ENCODE assay signal across 23 cellular contexts in the genomic region with DNA sequence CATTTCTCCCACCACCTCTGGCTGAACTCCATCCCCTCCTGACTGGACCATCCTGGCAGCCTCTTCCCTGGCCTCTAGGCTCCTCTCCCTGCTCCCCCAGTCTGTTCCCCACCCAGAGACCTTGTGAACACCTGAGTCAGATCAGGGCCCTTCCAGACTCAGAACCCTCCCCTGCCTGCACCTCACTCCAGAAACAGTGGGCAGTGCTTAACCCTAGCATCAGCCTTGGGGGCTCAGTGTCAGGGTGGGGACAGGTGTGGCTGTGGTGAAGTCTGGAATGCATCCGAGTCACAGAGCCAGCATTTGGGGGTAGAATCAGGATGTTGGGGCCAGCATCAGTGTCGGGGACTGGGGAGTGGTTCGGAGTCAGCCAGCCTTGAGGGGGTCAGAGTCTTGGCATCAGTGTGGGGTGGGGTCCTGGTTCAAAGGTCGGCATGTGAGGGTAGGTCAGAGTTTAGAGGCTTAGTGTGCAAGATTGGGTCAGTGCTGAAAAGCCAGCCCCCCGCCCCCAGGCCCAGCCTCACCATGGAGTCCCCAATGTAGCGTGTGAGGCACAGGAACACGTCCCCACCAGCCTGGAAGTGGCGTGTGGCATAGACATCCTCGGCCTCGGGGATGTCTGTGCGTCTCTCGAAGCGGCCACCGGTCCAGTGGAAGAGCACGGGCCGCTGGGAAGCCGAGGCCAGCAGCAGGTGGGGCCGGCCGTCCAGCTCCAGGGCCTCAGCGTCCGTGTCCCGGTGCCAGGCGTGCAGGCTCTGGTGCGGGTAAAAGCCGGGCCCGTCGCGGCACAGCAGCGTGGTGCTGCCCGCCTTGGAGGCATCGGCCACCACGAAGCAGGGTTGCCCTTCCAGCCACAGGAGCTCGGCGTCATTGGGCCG. TPM values are rescaled to one million over a fixed set of nuclear protein-coding genes. Genes with fewer than 3 reads are reported as not detected.
DNase-seq lines count a peak whose midpoint lies in the region; ATAC-seq, FAIRE-seq and TF ChIP-seq lines count a peak whose summit lies in the region.
"Had no signal": no experiment of that assay in that cellular context is flagged by ENCODE, and none has a peak within 500 bp of the region (broad histone marks: within the 10 kb centered on the region; RNA-seq: fewer than 3 reads in every experiment).

No MANE protein-coding gene starts in this region.

- H3K36me3 ChIP-seq in Caco-2 (ENCODE audit: control insufficient read depth, insufficient read depth, low read length) (0 out of 2 replicates have a peak, but pooled peaks cover 2% of the 10 kb centered on the region), keratinocyte (ENCODE audit: control insufficient read depth in 2 of 2, extremely low read depth in 1 of 2, insufficient read depth in 2 of 2, low read length in 2 of 2) (peaks cover 5 to 7% of the 10 kb centered on the region in 2 experiments)
- H3K36me3 ChIP-seq: adrenal gland, MG63 had no signal

- intact Hi-C loops in Caco-2 (cut with micrococcal nuclease; ENCODE audit: unreplicated experiment) = no loop called here

- H3K4me2 ChIP-seq in keratinocyte (ENCODE audit: control insufficient read depth, extremely low read depth, insufficient read depth, low read depth, low read length) = peak overlapping the region; percentile 6

- peaks cover 17% of the 10 kb centered on the region for H3K4me1 ChIP-seq in Caco-2
- H3K4me1 ChIP-seq in keratinocyte (ENCODE audit: control insufficient read depth, extremely low read depth, insufficient read depth, low read length) = peaks cover 57% of the 10 kb centered on the region

- POLR2A ChIA-PET in Caco-2 (lab: Charles Lee) (no interaction called here), WTC11 (lab: Charles Lee) (no interaction called here)

- DNase-seq in Caco-2 (no peak), WTC11 (ENCODE audit: low spot score) (no peak), keratinocyte (ENCODE audit: low read depth, low spot score) (no peak), NCI-H2107 treated with DMSO at 0.1 percent for 48 hours (lab: John Stamatoyannopoulos, UW; ENCODE audit: unreplicated experiment) (no peak), RPMI8226 (no peak)
- DNase-seq: activated CD4-positive, CD25-positive, alpha-beta regulatory T cell treated with anti-CD3 and anti-CD28 coated beads, Interleukin-2, amount 50 U/mL, for 72 hours; adrenal gland; DMS53; MG63; NCI-H2081; NCI-H82; T-helper 1 cell; upper lobe of right lung had no signal

- H3K27me3 ChIP-seq in Caco-2 (replicated peaks; ENCODE audit: control insufficient read depth, insufficient read depth, low read length) = no peaks in the 10 kb centered on the region
- H3K27me3 ChIP-seq in keratinocyte (ENCODE audit: control insufficient read depth, extremely low read depth, insufficient read depth, low read length) = no peaks in the 10 kb centered on the region
- H3K27me3 ChIP-seq: adrenal gland, MG63, upper lobe of right lung had no signal

- H3K9ac ChIP-seq in keratinocyte (ENCODE audit: control insufficient read depth, extremely low read depth, insufficient read depth, low read length) = no peak overlapping the region

- H3K27ac ChIP-seq in keratinocyte (ENCODE audit: control insufficient read depth, insufficient read depth, low read length) = no peak overlapping the region
- H3K27ac ChIP-seq: upper lobe of right lung had no signal

- H2AFZ ChIP-seq in keratinocyte (ENCODE audit: control insufficient read depth, low read length) = no peak overlapping the region

- no peak for FAIRE-seq in keratinocyte (lab: Jason Lieb, UNC)
- FAIRE-seq: colon, HTR-8/SVneo had no signal

- H3K9me3 ChIP-seq in Caco-2 (no peaks in the 10 kb centered on the region), keratinocyte (ENCODE audit: control insufficient read depth, low read depth, low read length) (no peaks in the 10 kb centered on the region)
- H3K9me3 ChIP-seq: adrenal gland, MG63, upper lobe of right lung had no signal

- no TSS peak for BruUV-seq in Caco-2 (replicated peaks; lab: Mats Ljungman, UMichigan)

- peaks cover 4% of the 10 kb centered on the region for H3K79me2 ChIP-seq in keratinocyte (ENCODE audit: control insufficient read depth, insufficient read depth, low read length)

- ATAC-seq in WTC11 (no peak), GM21737 (IDR thresholded peaks at IDR 0.05; ENCODE audit: unreplicated experiment) (no peak), GM21423 (IDR thresholded peaks at IDR 0.05; ENCODE audit: unreplicated experiment) (no peak)
- no peak for ATAC-seq in stimulated activated memory B cell treated with anti-CD40 and anti-IgM and Interleukin-4, amounts not matched to agents 10 μg/mL and 1 μg/mL and 100 μg/mL, for 72 hours
- ATAC-seq: upper lobe of right lung had no signal

- no peaks in the 10 kb centered on the region for H3K9me3 Mint-ChIP-seq in Caco-2 (ENCODE audit: unreplicated experiment)
- H3K9me3 Mint-ChIP-seq in WTC11 = no peaks in the 10 kb centered on the region
- H3K9me3 Mint-ChIP-seq in stimulated activated memory B cell treated with anti-CD40 and anti-IgM and Interleukin-4, amounts not matched to agents 10 μg/mL and 1 μg/mL and 100 μg/mL, for 72 hours = no peaks in the 10 kb centered on the region

- H3K4me1 Mint-ChIP-seq in Caco-2 (ENCODE audit: low read depth, unreplicated experiment) (peaks cover 16% of the 10 kb centered on the region), WTC11 (peaks cover 27% of the 10 kb centered on the region)
- H3K4me1 Mint-ChIP-seq in stimulated activated memory B cell treated with anti-CD40 and anti-IgM and Interleukin-4, amounts not matched to agents 10 μg/mL and 1 μg/mL and 100 μg/mL, for 72 hours = peaks cover 34% of the 10 kb centered on the region

- H3K27ac Mint-ChIP-seq in Caco-2 (ENCODE audit: unreplicated experiment) = peak overlapping the region; percentile 62
- peak overlapping the region; percentile 66 for H3K27ac Mint-ChIP-seq in WTC11
- peak overlapping the region; percentile 38 for H3K27ac Mint-ChIP-seq in stimulated activated memory B cell treated with anti-CD40 and anti-IgM and Interleukin-4, amounts not matched to agents 10 μg/mL and 1 μg/mL and 100 μg/mL, for 72 hours
- H3K27ac Mint-ChIP-seq: progenitor cell of endocrine pancreas had no signal

- H4K20me1 ChIP-seq in keratinocyte (ENCODE audit: control insufficient read depth, extremely low read depth, insufficient read depth, low read length) = no peaks in the 10 kb centered on the region

- dilution Hi-C loops in keratinocyte (cut with MboI; ENCODE audit: extremely low pct_ligation_motif_present, low sequenced_read_pairs) = no loop called here

- peaks cover 8% of the 10 kb centered on the region for H3K36me3 Mint-ChIP-seq in Caco-2 (ENCODE audit: insufficient read depth, unreplicated experiment)
- H3K36me3 Mint-ChIP-seq in WTC11 = no peaks in the 10 kb centered on the region
- no peaks in the 10 kb centered on the region for H3K36me3 Mint-ChIP-seq in stimulated activated memory B cell treated with anti-CD40 and anti-IgM and Interleukin-4, amounts not matched to agents 10 μg/mL and 1 μg/mL and 100 μg/mL, for 72 hours

- H3K4me3 ChIP-seq in Caco-2 (ENCODE audit: low read depth, low read length) = no peak overlapping the region
- no peak overlapping the region for H3K4me3 ChIP-seq in keratinocyte (ENCODE audit: control insufficient read depth in 2 of 3, extremely low read depth in 1 of 3, insufficient read depth in 2 of 3, low read depth in 1 of 3, low read length in 3 of 3)
- H3K4me3 ChIP-seq: adrenal gland, MG63, upper lobe of right lung had no signal

- H3K4me3 Mint-ChIP-seq in Caco-2 (ENCODE audit: unreplicated experiment) (no peak overlapping the region), WTC11 (no peak overlapping the region)
- peak overlapping the region; percentile 18 for H3K4me3 Mint-ChIP-seq in stimulated activated memory B cell treated with anti-CD40 and anti-IgM and Interleukin-4, amounts not matched to agents 10 μg/mL and 1 μg/mL and 100 μg/mL, for 72 hours

- CTCF ChIA-PET in Caco-2 (lab: Charles Lee) = interaction anchor here (1.8 kb wide), 1 partner anchor 16 kb away, joined by 5 read pairs; no protein-coding TSS in a partner anchor
- CTCF ChIA-PET in WTC11 (lab: Charles Lee) = interaction anchor here (0.7 to 5.8 kb wide), 10 partner anchors 8 to 82 kb away, joined by 3 to 46 read pairs (median 5); a partner anchor contains a TSS

- H3K27me3 Mint-ChIP-seq in Caco-2 (ENCODE audit: insufficient read depth, unreplicated experiment) (no peaks in the 10 kb centered on the region), WTC11 (ENCODE audit: low read depth) (peaks cover 4% of the 10 kb centered on the region)
- H3K27me3 Mint-ChIP-seq in stimulated activated memory B cell treated with anti-CD40 and anti-IgM and Interleukin-4, amounts not matched to agents 10 μg/mL and 1 μg/mL and 100 μg/mL, for 72 hours = no peaks in the 10 kb centered on the region

- TF ChIP-seq CTCF in Caco-2 (IDR thresholded peaks at IDR 0.05; ENCODE audit: insufficient read depth in 1 of 2, low read depth in 1 of 2, low read length in 1 of 2, severe bottlenecking in 1 of 2, unreplicated experiment in 1 of 2) (no peak), WTC11 (IDR thresholded peaks at IDR 0.05) (no peak), keratinocyte (optimal IDR thresholded peaks at IDR 0.05 in 1 of 3, IDR thresholded peaks at IDR 0.05 in 1 of 3, conservative IDR thresholded peaks at IDR 0.05 in 1 of 3; ENCODE audit: extremely low read depth in 1 of 3, insufficient read depth in 2 of 3, low read length in 3 of 3) (no peak)

- H3K9me1 ChIP-seq in keratinocyte (ENCODE audit: control insufficient read depth, extremely low read depth, insufficient read depth, low read length) = no peaks in the 10 kb centered on the region

RNA-seq across cellular contexts. Expression of a gene that starts 8.9 kb away (rescaled TPM):
- total RNA-seq in Caco-2 (2022) (0.37 and 0.43 TPM in 2 replicates), WTC11 (2021) (14.2 to 15.7 TPM (median 15.1 TPM) in 3 replicates)
- polyA plus RNA-seq in keratinocyte = 0.01 to 0.14 TPM (median 0.10 TPM) in 3 replicates
- 0.76 TPM for polyA plus RNA-seq in keratinocyte (2011; ENCODE audit: low read depth)
- 0.09 TPM in 1 of 2 replicates, not detected in the other for polyA plus RNA-seq in keratinocyte (2011; cell fraction: cytosol; rRNA removed)
- polyA plus RNA-seq in keratinocyte (2011; cell fraction: nucleus; rRNA removed) = 0.89 and 1.1 TPM in 2 replicates
- 0.11 and 0.93 TPM in 2 replicates for polyA plus RNA-seq in keratinocyte (2012; ENCODE audit: low replicate concordance)
- not detected in 3 replicates for polyA minus RNA-seq in keratinocyte
- not detected for polyA minus RNA-seq in keratinocyte (2011; cell fraction: cytosol; rRNA and poly(A)+ RNA removed)
- 0.31 TPM in 1 of 2 replicates, not detected in the other for polyA minus RNA-seq in keratinocyte (2011; cell fraction: nucleus; rRNA and poly(A)+ RNA removed)
- total RNA-seq: epithelial cell of proximal tubule, kidney epithelial cell, progenitor cell of endocrine pancreas had no signal

RNA-seq across cellular contexts. Expression of a gene that starts 10.4 kb away (rescaled TPM):
- total RNA-seq in Caco-2 (2022) (26.8 and 36.7 TPM in 2 replicates), WTC11 (2021) (1.0 to 1.8 TPM (median 1.2 TPM) in 3 replicates)
- 563 to 2,415 TPM (median 851 TPM) in 3 replicates for polyA plus RNA-seq in keratinocyte
- polyA plus RNA-seq in keratinocyte (2011; ENCODE audit: low read depth) = 498 TPM
- polyA plus RNA-seq in keratinocyte (2011; cell fraction: cytosol; rRNA removed) = 945 and 1,085 TPM in 2 replicates
- 621 and 766 TPM in 2 replicates for polyA plus RNA-seq in keratinocyte (2011; cell fraction: nucleus; rRNA removed)
- 829 and 2,475 TPM in 2 replicates for polyA plus RNA-seq in keratinocyte (2012; ENCODE audit: low replicate concordance)
- polyA minus RNA-seq in keratinocyte = 308 to 665 TPM (median 468 TPM) in 3 replicates
- 614 TPM for polyA minus RNA-seq in keratinocyte (2011; cell fraction: cytosol; rRNA and poly(A)+ RNA removed)
- 205 and 217 TPM in 2 replicates for polyA minus RNA-seq in keratinocyte (2011; cell fraction: nucleus; rRNA and poly(A)+ RNA removed)
- total RNA-seq: epithelial cell of proximal tubule had no signal

RNA-seq across cellular contexts. Expression of a gene that starts 12.6 kb away (rescaled TPM):
- total RNA-seq in Caco-2 (2022) (not detected in 2 replicates), WTC11 (2021) (11.3 to 13.4 TPM (median 13.3 TPM) in 3 replicates)
- 0.14 to 0.23 TPM (median 0.19 TPM) in 3 replicates for polyA plus RNA-seq in keratinocyte
- not detected for polyA plus RNA-seq in keratinocyte (2011; ENCODE audit: low read depth)
- not detected in 2 replicates for polyA plus RNA-seq in keratinocyte (2011; cell fraction: cytosol; rRNA removed)
- polyA plus RNA-seq in keratinocyte (2011; cell fraction: nucleus; rRNA removed) = not detected in 2 replicates
- 0.32 and 2.6 TPM in 2 replicates for polyA plus RNA-seq in keratinocyte (2012; ENCODE audit: low replicate concordance)
- not detected in 3 replicates for polyA minus RNA-seq in keratinocyte
- polyA minus RNA-seq in keratinocyte (2011; cell fraction: cytosol; rRNA and poly(A)+ RNA removed) = not detected
- not detected in 2 replicates for polyA minus RNA-seq in keratinocyte (2011; cell fraction: nucleus; rRNA and poly(A)+ RNA removed)
- total RNA-seq: epithelial cell of proximal tubule, kidney epithelial cell, progenitor cell of endocrine pancreas, RPMI7951 had no signal

RNA-seq across cellular contexts. Expression of a gene that starts 17.1 kb away (rescaled TPM):
- total RNA-seq in Caco-2 (2022) (not detected in 2 replicates), WTC11 (2021) (16.7 to 16.9 TPM (median 16.9 TPM) in 3 replicates)
- 0.36 TPM in 1 of 3 replicates, not detected in the others for polyA plus RNA-seq in keratinocyte
- polyA plus RNA-seq in keratinocyte (2011; ENCODE audit: low read depth) = not detected
- not detected in 2 replicates for polyA plus RNA-seq in keratinocyte (2011; cell fraction: cytosol; rRNA removed)
- not detected in 2 replicates for polyA plus RNA-seq in keratinocyte (2011; cell fraction: nucleus; rRNA removed)
- polyA plus RNA-seq in keratinocyte (2012; ENCODE audit: low replicate concordance) = 0.24 TPM in 1 of 2 replicates, not detected in the other
- polyA minus RNA-seq in keratinocyte = not detected in 3 replicates
- polyA minus RNA-seq in keratinocyte (2011; cell fraction: cytosol; rRNA and poly(A)+ RNA removed) = not detected
- polyA minus RNA-seq in keratinocyte (2011; cell fraction: nucleus; rRNA and poly(A)+ RNA removed) = not detected in 2 replicates
- total RNA-seq: adrenal gland, epithelial cell of proximal tubule, kidney epithelial cell, mucosa of gallbladder, progenitor cell of endocrine pancreas, RPMI7951 had no signal

RNA-seq across cellular contexts. Expression of a gene that starts 28.6 kb away (rescaled TPM):
- 20.2 and 20.4 TPM in 2 replicates for total RNA-seq in Caco-2 (2022)
- total RNA-seq in WTC11 (2021) = 114 to 135 TPM (median 128 TPM) in 3 replicates
- polyA plus RNA-seq in keratinocyte = 82.5 to 457 TPM (median 122 TPM) in 3 replicates
- polyA plus RNA-seq in keratinocyte (2011; ENCODE audit: low read depth) = 159 TPM
- 216 and 272 TPM in 2 replicates for polyA plus RNA-seq in keratinocyte (2011; cell fraction: cytosol; rRNA removed)
- 163 TPM in 2 replicates for polyA plus RNA-seq in keratinocyte (2011; cell fraction: nucleus; rRNA removed)
- polyA plus RNA-seq in keratinocyte (2012; ENCODE audit: low replicate concordance) = 191 and 430 TPM in 2 replicates
- 206 to 558 TPM (median 224 TPM) in 3 replicates for polyA minus RNA-seq in keratinocyte
- 226 TPM for polyA minus RNA-seq in keratinocyte (2011; cell fraction: cytosol; rRNA and poly(A)+ RNA removed)
- polyA minus RNA-seq in keratinocyte (2011; cell fraction: nucleus; rRNA and poly(A)+ RNA removed) = 66.2 and 71.1 TPM in 2 replicates

Comparison
In these comparisons a context has a peak if more than half of its experiments do, and no peak if none do; other contexts are left out.
1. RNA of a gene that starts 8.9 kb away (total RNA-seq): 14.2 to 15.7 TPM in WTC11; 0.37 to 0.43 TPM in Caco-2; every median in the first group is over 10 times any median in the second.
2. RNA of a gene that starts 10.4 kb away (total RNA-seq): 26.8 to 36.7 TPM in Caco-2; 1.0 to 1.8 TPM in WTC11; every median in the first group is over 10 times any median in the second.
3. RNA of a gene that starts 12.6 kb away (total RNA-seq): 11.3 to 13.4 TPM in WTC11; not detected in Caco-2; every median in the first group is over 10 times any median in the second.
4. Peak in every context shown above with its lines, with median percentiles within 50 percentile points of each other: H3K27ac Mint-ChIP-seq.